ENCODE assay signal across 1 cellular context in the genomic region with DNA sequence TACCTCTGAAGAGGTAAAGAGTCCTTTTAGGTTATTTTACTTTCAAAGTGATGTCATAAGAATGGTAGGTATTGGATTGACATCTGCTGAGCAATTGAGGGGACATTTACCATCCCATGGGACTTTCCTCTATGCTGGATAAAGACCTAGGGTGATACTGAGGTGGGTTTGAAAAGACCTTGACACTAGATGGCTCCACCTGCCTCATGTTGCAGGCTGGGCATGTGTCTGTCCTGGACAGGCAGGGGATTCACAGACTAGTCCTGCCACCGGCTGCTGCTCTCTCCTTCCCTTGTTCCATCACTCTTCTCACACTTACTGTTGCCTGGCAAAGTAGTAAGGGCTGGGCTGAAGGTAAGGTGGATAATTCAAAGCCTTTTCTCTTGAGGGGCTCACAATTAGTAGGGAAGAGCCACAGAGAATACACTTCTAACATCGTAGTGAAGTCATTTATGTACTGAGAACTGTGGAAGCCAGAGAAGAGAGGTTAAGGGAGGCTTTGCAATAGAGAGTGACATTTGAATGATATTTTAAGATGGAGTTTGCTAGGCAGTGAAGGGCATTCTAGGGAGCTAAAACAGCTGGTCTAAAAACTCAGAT.
A peak's percentile ranks its signal among the peaks of the same experiment; 100 is the strongest.
TF ChIP-seq lines count a peak whose summit lies in the region.

No MANE protein-coding gene starts in this region.

TF ChIP-seq in HepG2, 621 proteins besides CTCF, POLR2A, EP300 and RAD21 (continues in another document):
- TF ChIP-seq ZGPAT (CRISPR knock-in tag; IDR thresholded peaks at IDR 0.05) = 0 out of 2 replicates have a peak, but pooled peaks have one; percentile 25
- TF ChIP-seq KDM3A (CRISPR knock-in tag; IDR thresholded peaks at IDR 0.05; ENCODE audit: low read depth) = 0 out of 2 replicates have a peak, but pooled peaks have one; percentile 43
- TF ChIP-seq, protein P1, sequence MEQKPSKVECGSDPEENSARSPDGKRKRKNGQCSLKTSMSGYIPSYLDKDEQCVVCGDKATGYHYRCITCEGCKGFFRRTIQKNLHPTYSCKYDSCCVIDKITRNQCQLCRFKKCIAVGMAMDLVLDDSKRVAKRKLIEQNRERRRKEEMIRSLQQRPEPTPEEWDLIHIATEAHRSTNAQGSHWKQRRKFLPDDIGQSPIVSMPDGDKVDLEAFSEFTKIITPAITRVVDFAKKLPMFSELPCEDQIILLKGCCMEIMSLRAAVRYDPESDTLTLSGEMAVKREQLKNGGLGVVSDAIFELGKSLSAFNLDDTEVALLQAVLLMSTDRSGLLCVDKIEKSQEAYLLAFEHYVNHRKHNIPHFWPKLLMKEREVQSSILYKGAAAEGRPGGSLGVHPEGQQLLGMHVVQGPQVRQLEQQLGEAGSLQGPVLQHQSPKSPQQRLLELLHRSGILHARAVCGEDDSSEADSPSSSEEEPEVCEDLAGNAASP (CRISPR knock-in tag; IDR thresholded peaks at IDR 0.05; ENCODE audit: borderline replicate concordance) = peak; percentile 56; the same call in 1 of the 2 replicates
- peak; percentile 64 for TF ChIP-seq IRF2 (CRISPR knock-in tag; IDR thresholded peaks at IDR 0.05)
- TF ChIP-seq ZNF614 (CRISPR knock-in tag; IDR thresholded peaks at IDR 0.05; ENCODE audit: borderline replicate concordance) = peak; percentile 33; the same call in 1 of the 2 replicates
- TF ChIP-seq HNRNPLL (IDR thresholded peaks at IDR 0.05; ENCODE audit: low read depth, low read length, poor library complexity, severe bottlenecking) = no peak
- 0 out of 2 replicates have a peak, but pooled peaks have one; percentile 46 for TF ChIP-seq ZNF124 (CRISPR knock-in tag; IDR thresholded peaks at IDR 0.05)
- TF ChIP-seq SALL1 (CRISPR knock-in tag; IDR thresholded peaks at IDR 0.05) = peak; percentile 49
- no peak for TF ChIP-seq GATAD1 (CRISPR knock-in tag; IDR thresholded peaks at IDR 0.05)
- TF ChIP-seq MEIS2 (CRISPR knock-in tag; IDR thresholded peaks at IDR 0.05) = no peak
- 0 out of 2 replicates have a peak, but pooled peaks have one; percentile 13 for TF ChIP-seq BCL6 (CRISPR knock-in tag; IDR thresholded peaks at IDR 0.05)
- 0 out of 2 replicates have a peak, but pooled peaks have one; percentile 43 for TF ChIP-seq ZNF205 (CRISPR knock-in tag; IDR thresholded peaks at IDR 0.05)
- peak; percentile 4; the same call in 1 of the 2 replicates for TF ChIP-seq ATF7 (IDR thresholded peaks at IDR 0.05)
- TF ChIP-seq ATF7 (CRISPR knock-in tag; IDR thresholded peaks at IDR 0.05) = no peak
- TF ChIP-seq SOX6 (IDR thresholded peaks at IDR 0.05) = no peak
- TF ChIP-seq SOX6 (CRISPR knock-in tag; IDR thresholded peaks at IDR 0.05) = no peak
- TF ChIP-seq FOXK1 (CRISPR knock-in tag; IDR thresholded peaks at IDR 0.05; ENCODE audit: borderline replicate concordance, low read depth) = peak; percentile 45; the same call in 1 of the 2 replicates
- TF ChIP-seq PITX1 (CRISPR knock-in tag; IDR thresholded peaks at IDR 0.05) = peak; percentile 41; the same call in 1 of the 2 replicates
- peak; percentile 95 for TF ChIP-seq STAG1 (CRISPR knock-in tag; IDR thresholded peaks at IDR 0.05)
- TF ChIP-seq, protein P2, sequence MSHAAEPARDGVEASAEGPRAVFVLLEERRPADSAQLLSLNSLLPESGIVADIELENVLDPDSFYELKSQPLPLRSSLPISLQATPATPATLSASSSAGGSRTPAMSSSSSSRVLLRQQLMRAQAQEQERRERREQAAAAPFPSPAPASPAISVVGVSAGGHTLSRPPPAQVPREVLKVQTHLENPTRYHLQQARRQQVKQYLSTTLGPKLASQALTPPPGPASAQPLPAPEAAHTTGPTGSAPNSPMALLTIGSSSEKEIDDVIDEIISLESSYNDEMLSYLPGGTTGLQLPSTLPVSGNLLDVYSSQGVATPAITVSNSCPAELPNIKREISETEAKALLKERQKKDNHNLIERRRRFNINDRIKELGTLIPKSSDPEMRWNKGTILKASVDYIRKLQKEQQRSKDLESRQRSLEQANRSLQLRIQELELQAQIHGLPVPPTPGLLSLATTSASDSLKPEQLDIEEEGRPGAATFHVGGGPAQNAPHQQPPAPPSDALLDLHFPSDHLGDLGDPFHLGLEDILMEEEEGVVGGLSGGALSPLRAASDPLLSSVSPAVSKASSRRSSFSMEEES (CRISPR knock-in tag; IDR thresholded peaks at IDR 0.05) = peak; percentile 35; the same call in 1 of the 2 replicates
- TF ChIP-seq ELF3 (CRISPR knock-in tag; IDR thresholded peaks at IDR 0.05) = peak; percentile 45; the same call in 1 of the 2 replicates
- TF ChIP-seq ELF1 (CRISPR knock-in tag; IDR thresholded peaks at IDR 0.05) = no peak
- TF ChIP-seq, protein P3, sequence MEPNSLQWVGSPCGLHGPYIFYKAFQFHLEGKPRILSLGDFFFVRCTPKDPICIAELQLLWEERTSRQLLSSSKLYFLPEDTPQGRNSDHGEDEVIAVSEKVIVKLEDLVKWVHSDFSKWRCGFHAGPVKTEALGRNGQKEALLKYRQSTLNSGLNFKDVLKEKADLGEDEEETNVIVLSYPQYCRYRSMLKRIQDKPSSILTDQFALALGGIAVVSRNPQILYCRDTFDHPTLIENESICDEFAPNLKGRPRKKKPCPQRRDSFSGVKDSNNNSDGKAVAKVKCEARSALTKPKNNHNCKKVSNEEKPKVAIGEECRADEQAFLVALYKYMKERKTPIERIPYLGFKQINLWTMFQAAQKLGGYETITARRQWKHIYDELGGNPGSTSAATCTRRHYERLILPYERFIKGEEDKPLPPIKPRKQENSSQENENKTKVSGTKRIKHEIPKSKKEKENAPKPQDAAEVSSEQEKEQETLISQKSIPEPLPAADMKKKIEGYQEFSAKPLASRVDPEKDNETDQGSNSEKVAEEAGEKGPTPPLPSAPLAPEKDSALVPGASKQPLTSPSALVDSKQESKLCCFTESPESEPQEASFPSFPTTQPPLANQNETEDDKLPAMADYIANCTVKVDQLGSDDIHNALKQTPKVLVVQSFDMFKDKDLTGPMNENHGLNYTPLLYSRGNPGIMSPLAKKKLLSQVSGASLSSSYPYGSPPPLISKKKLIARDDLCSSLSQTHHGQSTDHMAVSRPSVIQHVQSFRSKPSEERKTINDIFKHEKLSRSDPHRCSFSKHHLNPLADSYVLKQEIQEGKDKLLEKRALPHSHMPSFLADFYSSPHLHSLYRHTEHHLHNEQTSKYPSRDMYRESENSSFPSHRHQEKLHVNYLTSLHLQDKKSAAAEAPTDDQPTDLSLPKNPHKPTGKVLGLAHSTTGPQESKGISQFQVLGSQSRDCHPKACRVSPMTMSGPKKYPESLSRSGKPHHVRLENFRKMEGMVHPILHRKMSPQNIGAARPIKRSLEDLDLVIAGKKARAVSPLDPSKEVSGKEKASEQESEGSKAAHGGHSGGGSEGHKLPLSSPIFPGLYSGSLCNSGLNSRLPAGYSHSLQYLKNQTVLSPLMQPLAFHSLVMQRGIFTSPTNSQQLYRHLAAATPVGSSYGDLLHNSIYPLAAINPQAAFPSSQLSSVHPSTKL (CRISPR knock-in tag; IDR thresholded peaks at IDR 0.05) = 0 out of 2 replicates have a peak, but pooled peaks have one; percentile 17
- no peak for TF ChIP-seq USF2 (IDR thresholded peaks at IDR 0.05; ENCODE audit: low read depth, low read length)
- TF ChIP-seq USF2 (CRISPR knock-in tag; IDR thresholded peaks at IDR 0.05; ENCODE audit: borderline replicate concordance) = no peak
- 0 out of 2 replicates have a peak, but pooled peaks have one; percentile 14 for TF ChIP-seq NCOA2 (CRISPR knock-in tag; IDR thresholded peaks at IDR 0.05)
- peak; percentile 59 for TF ChIP-seq TEAD3 (CRISPR knock-in tag; optimal IDR thresholded peaks at IDR 0.05; ENCODE audit: borderline replicate concordance)
- peak; percentile 28; the same call in 1 of the 2 replicates for TF ChIP-seq SAP130 (CRISPR knock-in tag; IDR thresholded peaks at IDR 0.05; ENCODE audit: low read depth)
- no peak for TF ChIP-seq FIP1L1 (IDR thresholded peaks at IDR 0.05; ENCODE audit: borderline replicate concordance, insufficient read depth, low read depth, low read length)
- peak; percentile 28; the same call in 1 of the 2 replicates for TF ChIP-seq THAP11 (CRISPR knock-in tag; IDR thresholded peaks at IDR 0.05)
- TF ChIP-seq HNF1B (CRISPR knock-in tag; IDR thresholded peaks at IDR 0.05) = 0 out of 2 replicates have a peak, but pooled peaks have one; percentile 29
- TF ChIP-seq HDAC2 (CRISPR knock-in tag; IDR thresholded peaks at IDR 0.05) = peak; percentile 57; the same call in 1 of the 2 replicates
- peak; percentile 30; the same call in 1 of the 2 replicates for TF ChIP-seq FOXA3 (CRISPR knock-in tag; IDR thresholded peaks at IDR 0.05)
- TF ChIP-seq SMC3 (IDR thresholded peaks at IDR 0.05; ENCODE audit: low read length) = peak; percentile 96
- TF ChIP-seq TOE1 (CRISPR knock-in tag; IDR thresholded peaks at IDR 0.05) = 0 out of 2 replicates have a peak, but pooled peaks have one; percentile 43
- peak; percentile 28; the same call in 1 of the 2 replicates for TF ChIP-seq ETV5 (CRISPR knock-in tag; IDR thresholded peaks at IDR 0.05; ENCODE audit: borderline replicate concordance)
- peak; percentile 38; the same call in 1 of the 2 replicates for TF ChIP-seq KDM2A (CRISPR knock-in tag; IDR thresholded peaks at IDR 0.05; ENCODE audit: borderline replicate concordance, low read depth)
- peak; percentile 44 for TF ChIP-seq GATAD2A (CRISPR knock-in tag; IDR thresholded peaks at IDR 0.05)
- TF ChIP-seq, protein P4, sequence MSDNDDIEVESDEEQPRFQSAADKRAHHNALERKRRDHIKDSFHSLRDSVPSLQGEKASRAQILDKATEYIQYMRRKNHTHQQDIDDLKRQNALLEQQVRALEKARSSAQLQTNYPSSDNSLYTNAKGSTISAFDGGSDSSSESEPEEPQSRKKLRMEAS (IDR thresholded peaks at IDR 0.05) = peak; percentile 68
- TF ChIP-seq ERF (CRISPR knock-in tag; IDR thresholded peaks at IDR 0.05) = 0 out of 2 replicates have a peak, but pooled peaks have one; percentile 40
- no peak for TF ChIP-seq ZNF24 (IDR thresholded peaks at IDR 0.05)
- TF ChIP-seq KDM4B (CRISPR knock-in tag; IDR thresholded peaks at IDR 0.05) = 0 out of 2 replicates have a peak, but pooled peaks have one; percentile 57
- TF ChIP-seq RXRA (CRISPR knock-in tag; IDR thresholded peaks at IDR 0.05) = peak; percentile 27; the same call in 1 of the 2 replicates
- TF ChIP-seq ZNF501 (CRISPR knock-in tag; IDR thresholded peaks at IDR 0.05) = 0 out of 2 replicates have a peak, but pooled peaks have one; percentile 18
- TF ChIP-seq, protein P5, sequence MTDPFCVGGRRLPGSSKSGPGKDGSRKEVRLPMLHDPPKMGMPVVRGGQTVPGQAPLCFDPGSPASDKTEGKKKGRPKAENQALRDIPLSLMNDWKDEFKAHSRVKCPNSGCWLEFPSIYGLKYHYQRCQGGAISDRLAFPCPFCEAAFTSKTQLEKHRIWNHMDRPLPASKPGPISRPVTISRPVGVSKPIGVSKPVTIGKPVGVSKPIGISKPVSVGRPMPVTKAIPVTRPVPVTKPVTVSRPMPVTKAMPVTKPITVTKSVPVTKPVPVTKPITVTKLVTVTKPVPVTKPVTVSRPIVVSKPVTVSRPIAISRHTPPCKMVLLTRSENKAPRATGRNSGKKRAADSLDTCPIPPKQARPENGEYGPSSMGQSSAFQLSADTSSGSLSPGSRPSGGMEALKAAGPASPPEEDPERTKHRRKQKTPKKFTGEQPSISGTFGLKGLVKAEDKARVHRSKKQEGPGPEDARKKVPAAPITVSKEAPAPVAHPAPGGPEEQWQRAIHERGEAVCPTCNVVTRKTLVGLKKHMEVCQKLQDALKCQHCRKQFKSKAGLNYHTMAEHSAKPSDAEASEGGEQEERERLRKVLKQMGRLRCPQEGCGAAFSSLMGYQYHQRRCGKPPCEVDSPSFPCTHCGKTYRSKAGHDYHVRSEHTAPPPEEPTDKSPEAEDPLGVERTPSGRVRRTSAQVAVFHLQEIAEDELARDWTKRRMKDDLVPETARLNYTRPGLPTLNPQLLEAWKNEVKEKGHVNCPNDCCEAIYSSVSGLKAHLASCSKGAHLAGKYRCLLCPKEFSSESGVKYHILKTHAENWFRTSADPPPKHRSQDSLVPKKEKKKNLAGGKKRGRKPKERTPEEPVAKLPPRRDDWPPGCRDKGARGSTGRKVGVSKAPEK (CRISPR knock-in tag; IDR thresholded peaks at IDR 0.05; ENCODE audit: borderline replicate concordance) = no peak
- 0 out of 2 replicates have a peak, but pooled peaks have one; percentile 26 for TF ChIP-seq KMT2A (CRISPR knock-in tag; IDR thresholded peaks at IDR 0.05)
